In genomic region chr1:48943393-48943792, GRCh38 we compare ENCODE assay signal across 34 cellular contexts.
DNase-seq lines count a peak whose midpoint lies in the region; ATAC-seq, FAIRE-seq and TF ChIP-seq lines count a peak whose summit lies in the region.
"Had no signal": no experiment of that assay in that cellular context is flagged by ENCODE, and none has a peak within 500 bp of the region (broad histone marks: within the 10 kb centered on the region; RNA-seq: fewer than 3 reads in every experiment).

No MANE protein-coding gene starts in this region.

- POLR2A ChIA-PET in AG04449 (lab: Yijun Ruan, JAX): no interaction called here

- FAIRE-seq in bronchial epithelial cell (lab: Jason Lieb, UNC): no peak
- FAIRE-seq: A204.1, endometrium, GM19239, islet of Langerhans, pancreas had no signal

- ATAC-seq in HG02610 (IDR thresholded peaks at IDR 0.05; ENCODE audit: unreplicated experiment): no peak
- ATAC-seq: CD8-positive, alpha-beta T cell; pancreas; stimulated activated naive CD8-positive, alpha-beta T cell treated with anti-CD3 and anti-CD28 coated beads, Interleukin-15, Interleukin-2, amounts not matched to agents 100 U/mL and 50 U/mL, for 24 hours had no signal

- TF ChIP-seq CTCF in AG04449 (IDR thresholded peaks at IDR 0.05; ENCODE audit: insufficient read depth, low read length, missing control alignments) (no peak), bronchial epithelial cell (IDR thresholded peaks at IDR 0.05; ENCODE audit: insufficient read depth, low read length, severe bottlenecking) (no peak)

- H3K4me3 ChIP-seq in AG04449 (ENCODE audit: low read depth, low read length) (no peak overlapping the region), bronchial epithelial cell (ENCODE audit: low read depth, low read length) (no peak overlapping the region)
- H3K4me3 ChIP-seq: ascending aorta, dorsolateral prefrontal cortex, esophagus squamous epithelium, pancreas, Peyer's patch, thoracic aorta, uterus had no signal

- H3K36me3 ChIP-seq in bronchial epithelial cell (ENCODE audit: control insufficient read depth, insufficient read depth, low read length): no peaks in the 10 kb centered on the region
- H3K36me3 ChIP-seq: ascending aorta, BE2C, esophagus squamous epithelium, pancreas, Peyer's patch, thoracic aorta, uterus, WERI-Rb-1 had no signal

- CTCF ChIA-PET in AG04449 (lab: Yijun Ruan, JAX): no interaction called here

- DNase-seq in AG04449 (ENCODE audit: low read depth, low spot score) (peak; percentile 61), HT1080 (ENCODE audit: low read depth) (peak; percentile 15), bronchial epithelial cell (ENCODE audit: low read depth) (peak; percentile 25), myocyte (ENCODE audit: low read depth) (peak; percentile 27), OCI-M2 (lab: John Stamatoyannopoulos, UW; ENCODE audit: unreplicated experiment) (no peak)
- DNase-seq in activated effector memory CD4-positive, alpha-beta T cell treated with anti-CD3 and anti-CD28 coated beads, Interleukin-2, amount 50 U/mL, for 16 hours: no peak
- no peak for DNase-seq in activated CD4-positive, alpha-beta T cell treated with anti-CD3 and anti-CD28 coated beads for 48 hours
- DNase-seq: activated CD4-positive, alpha-beta T cell treated with anti-CD3 and anti-CD28 coated beads for 4 hours; activated CD8-positive, alpha-beta memory T cell treated with anti-CD3 and anti-CD28 coated beads for 24 hours; activated T-cell treated with anti-CD3 and anti-CD28 coated beads for 4 hours; BE2C; CD8-positive, alpha-beta T cell; dorsolateral prefrontal cortex; esophagus squamous epithelium; GOT3; KG1; mesenchymal stem cell; NCI-H1417 treated with DMSO at 0.1 percent for 48 hours; NCI-H226; pancreas; Peyer's patch; retina; SHP77; stimulated activated CD4-positive, alpha-beta T cell treated with anti-CD3 and anti-CD28 coated beads, Interleukin-2, amount 100 ng/mL, for 24 hours; stimulated activated naive CD8-positive, alpha-beta T cell treated with anti-CD3 and anti-CD28 coated beads, Interleukin-15, Interleukin-2, amounts not matched to agents 100 U/mL and 50 U/mL, for 24 hours; uterus; WERI-Rb-1 had no signal

- H3K27me3 ChIP-seq in bronchial epithelial cell (ENCODE audit: control insufficient read depth, insufficient read depth, low read length): no peaks in the 10 kb centered on the region
- H3K27me3 ChIP-seq: ascending aorta, BE2C, dorsolateral prefrontal cortex, pancreas, Peyer's patch, uterus had no signal

Comparison
In these comparisons a context has a peak if more than half of its experiments do, and no peak if none do; other contexts are left out.
1. DNase-seq: peak in AG04449 (single experiment), HT1080 (single experiment), bronchial epithelial cell (single experiment) and myocyte (single experiment); none in OCI-M2 (single experiment), activated effector memory CD4-positive, alpha-beta T cell treated with anti-CD3 and anti-CD28 coated beads, Interleukin-2, amount 50 U/mL, for 16 hours (single experiment) and activated CD4-positive, alpha-beta T cell treated with anti-CD3 and anti-CD28 coated beads for 48 hours (single experiment).